ENCODE assay signal across 25 cellular contexts in the genomic region with DNA sequence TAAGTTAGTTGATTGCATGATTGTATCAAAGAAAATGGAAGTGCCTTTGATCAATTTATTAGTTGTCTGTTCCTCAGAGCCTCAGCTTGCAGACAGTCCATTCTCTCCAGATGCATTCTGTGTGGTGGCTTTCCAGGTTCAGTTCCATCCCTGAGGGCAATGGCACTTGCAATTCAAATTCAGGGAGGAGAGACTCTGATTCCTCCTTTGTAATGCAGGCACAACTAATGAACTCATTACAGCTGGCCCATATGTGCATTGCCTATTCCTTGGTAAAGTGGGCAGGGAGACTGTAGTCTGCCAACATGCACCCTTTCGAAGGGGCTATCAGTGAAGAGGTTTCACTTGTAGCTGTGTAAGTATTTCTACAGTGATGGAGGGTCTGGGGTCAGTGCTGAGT.
"Had no signal": no experiment of that assay in that cellular context is flagged by ENCODE, and none has a peak within 500 bp of the region (broad histone marks: within the 10 kb centered on the region; RNA-seq: fewer than 3 reads in every experiment).

No MANE protein-coding gene starts in this region.

- H3K27me3 ChIP-seq: dorsolateral prefrontal cortex, esophagus squamous epithelium, gastroesophageal sphincter, neural progenitor cell, pancreas, stomach had no signal

- DNase-seq: dorsolateral prefrontal cortex; effector memory CD4-positive, alpha-beta T cell; esophagus squamous epithelium; foreskin fibroblast; glutamatergic neuron; kidney; left cardiac atrium; left ventricle myocardium inferior; lower lobe of right lung; midbrain; occipital lobe; pancreas; right cardiac atrium; small intestine; stimulated activated CD4-positive, alpha-beta T cell treated with anti-CD3 and anti-CD28 coated beads, Interleukin-12 subunit alpha, Interleukin-12 subunit beta, amount 100 ng/mL, for 4 hours; stimulated activated naive CD4-positive, alpha-beta T cell; stomach; substantia nigra; trophoblast cell had no signal

- H3K27me3 Mint-ChIP-seq: memory B cell; natural killer cell treated with Interleukin-12 subunit alpha and Interleukin-12 subunit beta and Interleukin-15 and Interleukin-18, amount 100 ng/mL, for 72 hours; progenitor cell of endocrine pancreas had no signal

- H3K4me3 Mint-ChIP-seq: memory B cell; natural killer cell treated with Interleukin-12 subunit alpha and Interleukin-12 subunit beta and Interleukin-15 and Interleukin-18, amount 100 ng/mL, for 72 hours; neural progenitor cell had no signal

- H3K4me1 Mint-ChIP-seq: memory B cell, neural progenitor cell had no signal

- H3K9me3 Mint-ChIP-seq: memory B cell, neural progenitor cell had no signal

- H2AFZ ChIP-seq: neural progenitor cell had no signal

- ATAC-seq: gastroesophageal sphincter; left cardiac atrium; lower lobe of right lung; natural killer cell treated with Interleukin-12 subunit alpha and Interleukin-12 subunit beta and Interleukin-15 and Interleukin-18, amount 100 ng/mL, for 72 hours; pancreas; right cardiac atrium had no signal

- H3K4me1 ChIP-seq: esophagus squamous epithelium, gastroesophageal sphincter, left ventricle myocardium inferior, lower lobe of right lung, neural progenitor cell, pancreas, stomach had no signal

- H3K27ac ChIP-seq: coronary artery, dorsolateral prefrontal cortex, esophagus squamous epithelium, gastroesophageal sphincter, left ventricle myocardium inferior, lower lobe of right lung, neural progenitor cell, pancreas, stomach had no signal

- H3K9me3 ChIP-seq: esophagus squamous epithelium, gastroesophageal sphincter, left ventricle myocardium inferior, lower lobe of right lung, pancreas, stomach had no signal

- H3K4me2 ChIP-seq: neural progenitor cell had no signal

- H3K9ac ChIP-seq: neural progenitor cell had no signal

- H3K27ac Mint-ChIP-seq: memory B cell; natural killer cell treated with Interleukin-12 subunit alpha and Interleukin-12 subunit beta and Interleukin-15 and Interleukin-18, amount 100 ng/mL, for 72 hours; neural progenitor cell; progenitor cell of endocrine pancreas had no signal

- H3K36me3 Mint-ChIP-seq: memory B cell; natural killer cell treated with Interleukin-12 subunit alpha and Interleukin-12 subunit beta and Interleukin-15 and Interleukin-18, amount 100 ng/mL, for 72 hours; neural progenitor cell had no signal
